ENCODE assay signal across 2 cellular contexts in genomic region chr2:134838143-134838620, GRCh38.
TF ChIP-seq lines count a peak whose summit lies in the region.

ACMSD (plus strand) TSS chr2:134838616; CDS start chr2:134838683, 67 bp downstream.

TF ChIP-seq in SK-N-SH, 30 proteins besides CTCF, POLR2A, EP300 and RAD21 (continued from another document):
- no peak for TF ChIP-seq USF1 (IDR thresholded peaks at IDR 0.05; ENCODE audit: borderline replicate concordance, low read depth)

TF ChIP-seq in SK-N-SH treated with all-trans-retinoic acid at 6 μM for 48 hours, 23 proteins besides CTCF, POLR2A, EP300 and RAD21 (continued from another document):
- TF ChIP-seq, protein P1, sequence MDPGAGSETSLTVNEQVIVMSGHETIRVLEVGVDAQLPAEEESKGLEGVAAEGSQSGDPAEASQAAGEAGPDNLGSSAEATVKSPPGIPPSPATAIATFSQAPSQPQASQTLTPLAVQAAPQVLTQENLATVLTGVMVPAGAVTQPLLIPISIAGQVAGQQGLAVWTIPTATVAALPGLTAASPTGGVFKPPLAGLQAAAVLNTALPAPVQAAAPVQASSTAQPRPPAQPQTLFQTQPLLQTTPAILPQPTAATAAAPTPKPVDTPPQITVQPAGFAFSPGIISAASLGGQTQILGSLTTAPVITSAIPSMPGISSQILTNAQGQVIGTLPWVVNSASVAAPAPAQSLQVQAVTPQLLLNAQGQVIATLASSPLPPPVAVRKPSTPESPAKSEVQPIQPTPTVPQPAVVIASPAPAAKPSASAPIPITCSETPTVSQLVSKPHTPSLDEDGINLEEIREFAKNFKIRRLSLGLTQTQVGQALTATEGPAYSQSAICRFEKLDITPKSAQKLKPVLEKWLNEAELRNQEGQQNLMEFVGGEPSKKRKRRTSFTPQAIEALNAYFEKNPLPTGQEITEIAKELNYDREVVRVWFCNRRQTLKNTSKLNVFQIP (CRISPR knock-in tag; IDR thresholded peaks at IDR 0.05; ENCODE audit: borderline replicate concordance, low read depth), result no peak
- no peak for TF ChIP-seq RARB (CRISPR knock-in tag; IDR thresholded peaks at IDR 0.05)
- TF ChIP-seq ZFP3 (CRISPR knock-in tag; IDR thresholded peaks at IDR 0.05), result no peak
- TF ChIP-seq, protein P2, sequence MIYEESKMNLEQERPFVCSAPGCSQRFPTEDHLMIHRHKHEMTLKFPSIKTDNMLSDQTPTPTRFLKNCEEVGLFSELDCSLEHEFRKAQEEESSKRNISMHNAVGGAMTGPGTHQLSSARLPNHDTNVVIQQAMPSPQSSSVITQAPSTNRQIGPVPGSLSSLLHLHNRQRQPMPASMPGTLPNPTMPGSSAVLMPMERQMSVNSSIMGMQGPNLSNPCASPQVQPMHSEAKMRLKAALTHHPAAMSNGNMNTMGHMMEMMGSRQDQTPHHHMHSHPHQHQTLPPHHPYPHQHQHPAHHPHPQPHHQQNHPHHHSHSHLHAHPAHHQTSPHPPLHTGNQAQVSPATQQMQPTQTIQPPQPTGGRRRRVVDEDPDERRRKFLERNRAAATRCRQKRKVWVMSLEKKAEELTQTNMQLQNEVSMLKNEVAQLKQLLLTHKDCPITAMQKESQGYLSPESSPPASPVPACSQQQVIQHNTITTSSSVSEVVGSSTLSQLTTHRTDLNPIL (CRISPR knock-in tag; IDR thresholded peaks at IDR 0.05; ENCODE audit: low read depth), result no peak
- no peak for TF ChIP-seq ZNF565 (CRISPR knock-in tag; conservative IDR thresholded peaks at IDR 0.05; ENCODE audit: low read depth)
- TF ChIP-seq ARNTL (CRISPR knock-in tag; IDR thresholded peaks at IDR 0.05; ENCODE audit: borderline replicate concordance, low read depth), result no peak
- TF ChIP-seq TOX (CRISPR knock-in tag; IDR thresholded peaks at IDR 0.05; ENCODE audit: borderline replicate concordance), result no peak
